ENCODE assay signal across 1 cellular context in the genomic region with DNA sequence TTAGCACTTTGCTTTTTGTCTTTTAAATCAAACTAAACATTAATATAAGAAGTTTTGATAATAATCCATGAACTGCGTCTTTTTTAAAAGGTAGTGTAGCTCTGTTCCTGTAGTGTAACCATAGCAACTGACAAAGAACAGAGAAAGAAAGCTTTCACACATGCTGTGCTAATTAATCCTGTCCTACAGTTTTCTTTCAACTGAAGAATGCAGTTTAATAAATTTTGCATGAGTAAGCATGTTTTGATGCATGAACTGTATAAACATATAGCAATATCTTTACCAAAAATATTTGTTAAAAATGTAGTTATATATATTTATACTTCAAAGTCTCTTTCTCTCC.
TF ChIP-seq lines count a peak whose summit lies in the region.

No MANE protein-coding gene starts in this region.

TF ChIP-seq in WTC11, 78 proteins besides CTCF, POLR2A, EP300 and RAD21 (continued from another document):
- TF ChIP-seq AR (CRISPR knock-in tag; IDR thresholded peaks at IDR 0.05) (no peak), CDX4 (CRISPR knock-in tag; IDR thresholded peaks at IDR 0.05; ENCODE audit: borderline replicate concordance) (no peak), OVOL2 (CRISPR knock-in tag; IDR thresholded peaks at IDR 0.05; ENCODE audit: borderline replicate concordance) (no peak)
- TF ChIP-seq, protein P1, sequence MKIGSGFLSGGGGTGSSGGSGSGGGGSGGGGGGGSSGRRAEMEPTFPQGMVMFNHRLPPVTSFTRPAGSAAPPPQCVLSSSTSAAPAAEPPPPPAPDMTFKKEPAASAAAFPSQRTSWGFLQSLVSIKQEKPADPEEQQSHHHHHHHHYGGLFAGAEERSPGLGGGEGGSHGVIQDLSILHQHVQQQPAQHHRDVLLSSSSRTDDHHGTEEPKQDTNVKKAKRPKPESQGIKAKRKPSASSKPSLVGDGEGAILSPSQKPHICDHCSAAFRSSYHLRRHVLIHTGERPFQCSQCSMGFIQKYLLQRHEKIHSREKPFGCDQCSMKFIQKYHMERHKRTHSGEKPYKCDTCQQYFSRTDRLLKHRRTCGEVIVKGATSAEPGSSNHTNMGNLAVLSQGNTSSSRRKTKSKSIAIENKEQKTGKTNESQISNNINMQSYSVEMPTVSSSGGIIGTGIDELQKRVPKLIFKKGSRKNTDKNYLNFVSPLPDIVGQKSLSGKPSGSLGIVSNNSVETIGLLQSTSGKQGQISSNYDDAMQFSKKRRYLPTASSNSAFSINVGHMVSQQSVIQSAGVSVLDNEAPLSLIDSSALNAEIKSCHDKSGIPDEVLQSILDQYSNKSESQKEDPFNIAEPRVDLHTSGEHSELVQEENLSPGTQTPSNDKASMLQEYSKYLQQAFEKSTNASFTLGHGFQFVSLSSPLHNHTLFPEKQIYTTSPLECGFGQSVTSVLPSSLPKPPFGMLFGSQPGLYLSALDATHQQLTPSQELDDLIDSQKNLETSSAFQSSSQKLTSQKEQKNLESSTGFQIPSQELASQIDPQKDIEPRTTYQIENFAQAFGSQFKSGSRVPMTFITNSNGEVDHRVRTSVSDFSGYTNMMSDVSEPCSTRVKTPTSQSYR (CRISPR knock-in tag; IDR thresholded peaks at IDR 0.05) = no peak
- TF ChIP-seq, protein P2, sequence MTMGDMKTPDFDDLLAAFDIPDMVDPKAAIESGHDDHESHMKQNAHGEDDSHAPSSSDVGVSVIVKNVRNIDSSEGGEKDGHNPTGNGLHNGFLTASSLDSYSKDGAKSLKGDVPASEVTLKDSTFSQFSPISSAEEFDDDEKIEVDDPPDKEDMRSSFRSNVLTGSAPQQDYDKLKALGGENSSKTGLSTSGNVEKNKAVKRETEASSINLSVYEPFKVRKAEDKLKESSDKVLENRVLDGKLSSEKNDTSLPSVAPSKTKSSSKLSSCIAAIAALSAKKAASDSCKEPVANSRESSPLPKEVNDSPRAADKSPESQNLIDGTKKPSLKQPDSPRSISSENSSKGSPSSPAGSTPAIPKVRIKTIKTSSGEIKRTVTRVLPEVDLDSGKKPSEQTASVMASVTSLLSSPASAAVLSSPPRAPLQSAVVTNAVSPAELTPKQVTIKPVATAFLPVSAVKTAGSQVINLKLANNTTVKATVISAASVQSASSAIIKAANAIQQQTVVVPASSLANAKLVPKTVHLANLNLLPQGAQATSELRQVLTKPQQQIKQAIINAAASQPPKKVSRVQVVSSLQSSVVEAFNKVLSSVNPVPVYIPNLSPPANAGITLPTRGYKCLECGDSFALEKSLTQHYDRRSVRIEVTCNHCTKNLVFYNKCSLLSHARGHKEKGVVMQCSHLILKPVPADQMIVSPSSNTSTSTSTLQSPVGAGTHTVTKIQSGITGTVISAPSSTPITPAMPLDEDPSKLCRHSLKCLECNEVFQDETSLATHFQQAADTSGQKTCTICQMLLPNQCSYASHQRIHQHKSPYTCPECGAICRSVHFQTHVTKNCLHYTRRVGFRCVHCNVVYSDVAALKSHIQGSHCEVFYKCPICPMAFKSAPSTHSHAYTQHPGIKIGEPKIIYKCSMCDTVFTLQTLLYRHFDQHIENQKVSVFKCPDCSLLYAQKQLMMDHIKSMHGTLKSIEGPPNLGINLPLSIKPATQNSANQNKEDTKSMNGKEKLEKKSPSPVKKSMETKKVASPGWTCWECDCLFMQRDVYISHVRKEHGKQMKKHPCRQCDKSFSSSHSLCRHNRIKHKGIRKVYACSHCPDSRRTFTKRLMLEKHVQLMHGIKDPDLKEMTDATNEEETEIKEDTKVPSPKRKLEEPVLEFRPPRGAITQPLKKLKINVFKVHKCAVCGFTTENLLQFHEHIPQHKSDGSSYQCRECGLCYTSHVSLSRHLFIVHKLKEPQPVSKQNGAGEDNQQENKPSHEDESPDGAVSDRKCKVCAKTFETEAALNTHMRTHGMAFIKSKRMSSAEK (CRISPR knock-in tag; IDR thresholded peaks at IDR 0.05; ENCODE audit: borderline replicate concordance) = no peak
